12 cellular contexts compared by ENCODE assay signal in the genomic region with DNA sequence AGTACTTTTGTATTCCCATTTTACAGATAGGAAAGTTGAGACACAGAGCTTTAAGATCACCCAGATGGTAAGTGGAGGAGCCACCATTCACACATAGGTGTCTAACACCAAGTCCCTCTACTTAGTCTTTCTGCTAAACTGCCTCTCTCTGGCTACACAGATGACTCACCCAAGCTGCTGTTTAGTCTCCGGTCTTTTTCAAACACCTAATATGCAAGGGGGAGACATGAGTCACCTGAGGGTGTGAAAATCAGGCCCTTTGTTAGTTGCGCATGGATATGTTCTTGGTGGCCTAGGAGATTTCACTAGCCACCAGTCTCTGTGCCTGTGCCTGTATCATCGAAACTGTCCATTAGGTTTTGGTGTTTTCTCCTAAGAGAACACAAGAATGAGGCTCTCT.
DNase-seq lines count a peak whose midpoint lies in the region; ATAC-seq and TF ChIP-seq lines count a peak whose summit lies in the region.
"Had no signal": no experiment of that assay in that cellular context is flagged by ENCODE, and none has a peak within 500 bp of the region (broad histone marks: within the 10 kb centered on the region; RNA-seq: fewer than 3 reads in every experiment).

No MANE protein-coding gene starts in this region.

- no peaks in the 10 kb centered on the region for H3K4me1 ChIP-seq in RWPE2 (ENCODE audit: insufficient read depth, poor library complexity, severe bottlenecking)
- H3K4me1 ChIP-seq in psoas muscle = no peaks in the 10 kb centered on the region
- H3K4me1 ChIP-seq in colonic mucosa = no peaks in the 10 kb centered on the region

- H3K4me3 ChIP-seq in RWPE2 (ENCODE audit: severe bottlenecking) = no peak overlapping the region
- no peak overlapping the region for H3K4me3 ChIP-seq in psoas muscle
- no peak overlapping the region for H3K4me3 ChIP-seq in colonic mucosa
- H3K4me3 ChIP-seq: MG63, mucosa of descending colon had no signal

- H3K27me3 ChIP-seq in RWPE2 (ENCODE audit: insufficient read depth, poor library complexity, severe bottlenecking) (peaks cover 6% of the 10 kb centered on the region), psoas muscle (ENCODE audit: insufficient read depth in 3 of 3, low read length in 2 of 3) (no peaks in the 10 kb centered on the region), colonic mucosa (no peaks in the 10 kb centered on the region)

- ATAC-seq in GM21786 (IDR thresholded peaks at IDR 0.05; ENCODE audit: unreplicated experiment) = peak; percentile 50
- peak; percentile 89 for ATAC-seq in RWPE2 (ENCODE audit: low read depth)
- no peak for ATAC-seq in psoas muscle
- ATAC-seq in GM19397 (IDR thresholded peaks at IDR 0.05; ENCODE audit: unreplicated experiment) = no peak
- ATAC-seq: mucosa of descending colon had no signal

- no peak overlapping the region for H3K27ac ChIP-seq in RWPE2 (ENCODE audit: poor library complexity, severe bottlenecking)
- H3K27ac ChIP-seq in psoas muscle = no peak overlapping the region
- H3K27ac ChIP-seq in colonic mucosa = no peak overlapping the region

- H3K36me3 ChIP-seq in RWPE2 (ENCODE audit: low read depth) (no peaks in the 10 kb centered on the region), psoas muscle (ENCODE audit: insufficient read depth in 1 of 2, low read depth in 1 of 2) (no peaks in the 10 kb centered on the region), colonic mucosa (no peaks in the 10 kb centered on the region)
- H3K36me3 ChIP-seq: MG63 had no signal

- 91 to 94% (median 93%) methylated on average over 3 of the region's 3 CpGs for whole genome bisulfite sequencing in psoas muscle, 3 donors

- DNase-seq in COLO668 (lab: John Stamatoyannopoulos, UW; ENCODE audit: unreplicated experiment) (peak; percentile 19), RWPE2 (ENCODE audit: low spot score) (no peak), iris pigment epithelial cell (ENCODE audit: low read depth) (peak; percentile 53), HCEC 1CT (no peak), psoas muscle (no peak), colonic mucosa (no peak)
- DNase-seq: MG63, mucosa of descending colon, NCI-H82, T-helper 9 cell had no signal

- intact Hi-C loops in psoas muscle (cut with DNase I) (no loop called here), colonic mucosa (cut with DNase I) (no loop called here)

- no peaks in the 10 kb centered on the region for H3K9me3 ChIP-seq in RWPE2 (ENCODE audit: severe bottlenecking)
- H3K9me3 ChIP-seq in psoas muscle = no peaks in the 10 kb centered on the region
- H3K9me3 ChIP-seq in colonic mucosa = no peaks in the 10 kb centered on the region
- H3K9me3 ChIP-seq: MG63 had no signal

- H3K9ac ChIP-seq in colonic mucosa (ENCODE audit: low read depth in 2 of 2, low read length in 2 of 2) = no peak overlapping the region

- TF ChIP-seq CTCF in RWPE2 (IDR thresholded peaks at IDR 0.05; ENCODE audit: poor library complexity, severe bottlenecking) = no peak
- no peak for TF ChIP-seq CTCF in psoas muscle (IDR thresholded peaks at IDR 0.05)
- TF ChIP-seq CTCF in colonic mucosa (IDR thresholded peaks at IDR 0.05) = no peak

Comparison
In these comparisons a context has a peak if more than half of its experiments do, and no peak if none do; other contexts are left out.
1. DNase-seq: peak in COLO668 (single experiment) and iris pigment epithelial cell (single experiment); none in RWPE2 (single experiment), HCEC 1CT (single experiment), psoas muscle (0 of 2) and colonic mucosa (single experiment).
2. ATAC-seq: peak in GM21786 (single experiment) and RWPE2 (single experiment); none in psoas muscle (0 of 4) and GM19397 (single experiment).